In genomic region chr6:140478631-140479030, GRCh38 we compare ENCODE assay signal across 13 cellular contexts.
A peak's percentile ranks its signal among the peaks of the same experiment; 100 is the strongest.
DNase-seq lines count a peak whose midpoint lies in the region; ATAC-seq and TF ChIP-seq lines count a peak whose summit lies in the region.
"Had no signal": no experiment of that assay in that cellular context is flagged by ENCODE, and none has a peak within 500 bp of the region (broad histone marks: within the 10 kb centered on the region; RNA-seq: fewer than 3 reads in every experiment).

No MANE protein-coding gene starts in this region.

- no peak overlapping the region for H2BK120ac ChIP-seq in H9 (ENCODE audit: low read depth, low read length, poor library complexity, severe bottlenecking)
- no peak overlapping the region for H2BK120ac ChIP-seq in trophoblast cell (ENCODE audit: insufficient read depth, low read length, poor library complexity)

- H3K79me2 ChIP-seq in H9 (ENCODE audit: insufficient read depth, low read length) (no peaks in the 10 kb centered on the region), trophoblast cell (ENCODE audit: control insufficient read depth, insufficient read depth, low read length, poor library complexity) (no peaks in the 10 kb centered on the region)

- no peak overlapping the region for H2BK15ac ChIP-seq in H9 (ENCODE audit: low read depth, low read length)

- no peak overlapping the region for H2BK5ac ChIP-seq in H9 (ENCODE audit: insufficient read length, low read length)
- no peak overlapping the region for H2BK5ac ChIP-seq in trophoblast cell (ENCODE audit: low read depth, low read length, poor library complexity)

- H3K79me1 ChIP-seq in H9 (ENCODE audit: insufficient read depth, low read depth, low read length, poor library complexity, severe bottlenecking) (no peaks in the 10 kb centered on the region), trophoblast cell (ENCODE audit: low read length) (peaks cover 2% of the 10 kb centered on the region)

- ATAC-seq in HG03280 (IDR thresholded peaks at IDR 0.05; ENCODE audit: unreplicated experiment), result no peak
- ATAC-seq: HepG2 had no signal

- H3K4ac ChIP-seq in H9 (ENCODE audit: low read depth, low read length), result no peak overlapping the region
- no peak overlapping the region for H3K4ac ChIP-seq in trophoblast cell (ENCODE audit: low read depth, low read length)

- peak overlapping the region; percentile 78 for H2BK20ac ChIP-seq in H9 (ENCODE audit: low read depth, low read length, poor library complexity, severe bottlenecking)

- H3K4me2 ChIP-seq in H9 (ENCODE audit: insufficient read depth, insufficient read length, low read length) (no peak overlapping the region), trophoblast cell (ENCODE audit: low read length) (no peak overlapping the region)

- no peak overlapping the region for H3K4me3 ChIP-seq in trophoblast cell (ENCODE audit: low read depth, low read length)
- H3K4me3 ChIP-seq: HAP-1 had no signal

- H3K9me3 ChIP-seq in H9 (ENCODE audit: control insufficient read depth, low read depth, low read length) (no peaks in the 10 kb centered on the region), trophoblast cell (ENCODE audit: insufficient read depth, low read depth, low read length) (no peaks in the 10 kb centered on the region)
- H3K9me3 ChIP-seq: HAP-1 had no signal

- H4K12ac ChIP-seq in trophoblast cell (ENCODE audit: low read depth, low read length), result no peak overlapping the region

- H4K5ac ChIP-seq in H9 (ENCODE audit: insufficient read length, low read depth, low read length), result no peak overlapping the region

- H2AK5ac ChIP-seq in H9 (ENCODE audit: insufficient read length, low read length) (no peak overlapping the region), trophoblast cell (ENCODE audit: low read length) (no peak overlapping the region)

- H4K20me1 ChIP-seq in H9 (ENCODE audit: control insufficient read depth, insufficient read depth, insufficient read length), result no peaks in the 10 kb centered on the region

- WGBS in H9 (ENCODE audit: extremely low coverage, insufficient read length, low lambda C conversion rate), result no CpG with 5 or more reads among the region's 3 CpGs
- WGBS in trophoblast cell (ENCODE audit: extremely low coverage, insufficient coverage, insufficient read length), result no CpG with 5 or more reads among the region's 3 CpGs

- H3K14ac ChIP-seq in H9 (ENCODE audit: insufficient read depth, low read length) (no peak overlapping the region), trophoblast cell (ENCODE audit: low read length) (no peak overlapping the region)

- no peaks in the 10 kb centered on the region for H3K23me2 ChIP-seq in H9 (ENCODE audit: insufficient read length, low read depth, low read length, poor library complexity, severe bottlenecking)

- H4K8ac ChIP-seq in H9 (replicated peaks; ENCODE audit: insufficient read length, low read depth, low read length) (no peak overlapping the region), trophoblast cell (ENCODE audit: low read depth, low read length) (no peak overlapping the region)

- no peaks in the 10 kb centered on the region for H3K36me3 ChIP-seq in trophoblast cell (ENCODE audit: control insufficient read depth in 1 of 2, insufficient read depth in 2 of 2, low read length in 2 of 2)
- H3K36me3 ChIP-seq: HAP-1 had no signal

- no peaks in the 10 kb centered on the region; a peak in 2 of 7 replicates for H3K36me3 Mint-ChIP-seq in H9 (ENCODE audit: insufficient read depth in 1 of 3, low read depth in 3 of 3)

- H3K4me3 Mint-ChIP-seq in H9, result no peak overlapping the region
- H3K4me3 Mint-ChIP-seq: B cell; CD4-positive, alpha-beta T cell had no signal

- H3K27me3 ChIP-seq in H9 (ENCODE audit: insufficient read depth, low read length) (no peaks in the 10 kb centered on the region), trophoblast cell (ENCODE audit: insufficient read depth, low read length) (no peaks in the 10 kb centered on the region)

- H2AFZ ChIP-seq in H9 (ENCODE audit: low read length), result no peak overlapping the region
- no peak overlapping the region for H2AFZ ChIP-seq in trophoblast cell (ENCODE audit: insufficient read depth, low read length, poor library complexity)

- H3K27me3 Mint-ChIP-seq in H9 (ENCODE audit: low read depth), result no peaks in the 10 kb centered on the region
- H3K27me3 Mint-ChIP-seq: B cell; CD4-positive, alpha-beta T cell had no signal

- no peak overlapping the region for H4K91ac ChIP-seq in H9 (ENCODE audit: insufficient read length, low read depth, low read length)
- H4K91ac ChIP-seq in trophoblast cell (ENCODE audit: low read depth, low read length), result no peak overlapping the region

- no peak overlapping the region for H3K23ac ChIP-seq in H9 (ENCODE audit: insufficient read length, low read depth, low read length)
- H3K23ac ChIP-seq in trophoblast cell (ENCODE audit: low read length), result no peak overlapping the region

- TF ChIP-seq CTCF in H9 (conservative IDR thresholded peaks at IDR 0.05), result no peak

- peak; percentile 2 for DNase-seq in Daoy (ENCODE audit: low read depth)
- no peak for DNase-seq in H9
- DNase-seq in M059J (ENCODE audit: low read depth), result peak; percentile 47
- DNase-seq in trophoblast cell, result peak; percentile 51 to 76
- DNase-seq in occipital lobe (lab: John Stamatoyannopoulos, UW), result no peak
- DNase-seq in DMS153 treated with DMSO at 0.1 percent for 48 hours (lab: John Stamatoyannopoulos, UW; ENCODE audit: unreplicated experiment), result no peak
- DNase-seq: C1 segment of cervical spinal cord; CD4-positive, alpha-beta T cell; DMS79 treated with DMSO at 0.1 percent for 48 hours had no signal

- H3K4me1 Mint-ChIP-seq in H9, result peaks cover 5 to 7% of the 10 kb centered on the region in 2 experiments; a peak in 2 of 4 replicates
- H3K4me1 Mint-ChIP-seq: B cell had no signal

- no peak overlapping the region for H3T11ph ChIP-seq in H9 (ENCODE audit: low read length)

- no peaks in the 10 kb centered on the region for H3K4me1 ChIP-seq in H9 (ENCODE audit: insufficient read depth, low read length)
- H3K4me1 ChIP-seq in trophoblast cell (ENCODE audit: control insufficient read depth in 1 of 2, insufficient read depth in 2 of 2, low read length in 2 of 2), result no peaks in the 10 kb centered on the region
- H3K4me1 ChIP-seq: HAP-1 had no signal

- H3K56ac ChIP-seq in H9 (ENCODE audit: insufficient read length, low read depth, low read length), result no peak overlapping the region

- no peak overlapping the region for H3K18ac ChIP-seq in H9 (ENCODE audit: insufficient read length, low read depth, low read length)
- H3K18ac ChIP-seq in trophoblast cell (ENCODE audit: low read length), result no peak overlapping the region

- no peak overlapping the region for H3K9ac ChIP-seq in H9 (ENCODE audit: extremely low read depth, insufficient read length, low read length)
- H3K9ac ChIP-seq in trophoblast cell (ENCODE audit: low read length), result no peak overlapping the region

- H2BK12ac ChIP-seq in H9 (ENCODE audit: insufficient read length, low read depth, low read length), result no peak overlapping the region
- no peak overlapping the region for H2BK12ac ChIP-seq in trophoblast cell (ENCODE audit: low read length)

- H3K27ac Mint-ChIP-seq in H9, result no peak overlapping the region; a peak in 2 of 7 replicates
- H3K27ac Mint-ChIP-seq: B cell; CD4-positive, alpha-beta T cell had no signal

- H3K27ac ChIP-seq in H9 (ENCODE audit: insufficient read length, low read depth, low read length), result no peak overlapping the region
- no peak overlapping the region for H3K27ac ChIP-seq in trophoblast cell (ENCODE audit: low read depth, low read length)

- peaks cover 0 to 4% of the 10 kb centered on the region in 2 experiments; a peak in 3 of 5 replicates for H3K9me3 Mint-ChIP-seq in H9
- H3K9me3 Mint-ChIP-seq: CD4-positive, alpha-beta T cell had no signal

Comparison
In these comparisons a context has a peak if more than half of its experiments do, and no peak if none do; other contexts are left out.
1. DNase-seq: peak in Daoy (single experiment), M059J (single experiment) and trophoblast cell (2 of 2); none in H9 (single experiment), occipital lobe (single experiment) and DMS153 treated with DMSO at 0.1 percent for 48 hours (single experiment).